ENCODE assay signal across 9 cellular contexts in genomic region chr7:72292118-72292517, GRCh38.
"Had no signal": no experiment of that assay in that cellular context is flagged by ENCODE, and none has a peak within 500 bp of the region (broad histone marks: within the 10 kb centered on the region; RNA-seq: fewer than 3 reads in every experiment).

No MANE protein-coding gene starts in this region.

- H3K4me1 ChIP-seq: HAP-1 had no signal

- DNase-seq: GOT3, HFFc6, IMR-90, Karpas-422 had no signal

- H3K4me2 ChIP-seq: KMS-11 had no signal

- FAIRE-seq: H54, HTR-8/SVneo had no signal

- H3K36me3 ChIP-seq: HAP-1 had no signal

- ATAC-seq: HCT116 had no signal

- H3K27ac Mint-ChIP-seq: HFFc6 had no signal

- H3K4me3 Mint-ChIP-seq: HFFc6 had no signal

- H3K4me3 ChIP-seq: HAP-1 had no signal

- H3K9ac ChIP-seq: KMS-11 had no signal

- H3K9me3 ChIP-seq: HAP-1 had no signal

- H3K27ac ChIP-seq: KMS-11 had no signal
